26 cellular contexts compared by ENCODE assay signal in genomic region chr2:50388324-50388723, GRCh38.
"Had no signal": no experiment of that assay in that cellular context is flagged by ENCODE, and none has a peak within 500 bp of the region (broad histone marks: within the 10 kb centered on the region; RNA-seq: fewer than 3 reads in every experiment).

No MANE protein-coding gene starts in this region.

- H3K4me1 ChIP-seq: colonic mucosa, esophagus squamous epithelium, gastrocnemius medialis, heart right ventricle, left lung, lower lobe of right lung had no signal

- ATAC-seq: effector memory CD8-positive, alpha-beta T cell; esophagus mucosa; gastrocnemius medialis; heart right ventricle; left cardiac atrium; left lung; left ventricle myocardium superior; lower lobe of right lung; mucosa of descending colon had no signal

- DNase-seq: colonic mucosa; cortex of kidney; effector CD8-positive, alpha-beta T cell; effector memory CD8-positive, alpha-beta T cell; endodermal cell; erythroblast; esophagus squamous epithelium; foreskin fibroblast; foreskin melanocyte; gastrocnemius medialis; glutamatergic neuron; head of caudate nucleus; heart right ventricle; hippocampal formation; left cardiac atrium; left lung; left ventricle myocardium superior; lower lobe of right lung; mesenchymal stem cell; mucosa of descending colon; naive B cell had no signal

- H3K9me3 ChIP-seq: colonic mucosa, esophagus squamous epithelium, gastrocnemius medialis, heart right ventricle, left lung, lower lobe of right lung, mucosa of descending colon had no signal

- H3K27me3 ChIP-seq: colonic mucosa, esophagus squamous epithelium, gastrocnemius medialis, heart right ventricle, left lung had no signal

- H3K4me3 ChIP-seq: colonic mucosa, esophagus squamous epithelium, gastrocnemius medialis, heart right ventricle, left lung, lower lobe of right lung, mucosa of descending colon had no signal

- H3K27ac ChIP-seq: colonic mucosa, epithelial cell of prostate, esophagus squamous epithelium, gastrocnemius medialis, heart right ventricle, left lung, lower lobe of right lung had no signal

- FAIRE-seq: endometrium, islet of Langerhans, keratinocyte had no signal

- H3K36me3 ChIP-seq: colonic mucosa, esophagus squamous epithelium, gastrocnemius medialis, heart right ventricle, left lung, lower lobe of right lung had no signal
